16 cellular contexts compared by ENCODE assay signal in genomic region chr14:106681161-106681955, GRCh38.
DNase-seq lines count a peak whose midpoint lies in the region; ATAC-seq, FAIRE-seq and TF ChIP-seq lines count a peak whose summit lies in the region.
"Had no signal": no experiment of that assay in that cellular context is flagged by ENCODE, and none has a peak within 500 bp of the region (broad histone marks: within the 10 kb centered on the region; RNA-seq: fewer than 3 reads in every experiment).

No MANE protein-coding gene starts in this region.

- H4K20me1 ChIP-seq in DOHH2 (ENCODE audit: control insufficient read depth, insufficient read depth, low read depth, low read length) = no peaks in the 10 kb centered on the region

- no peak overlapping the region for H3K27ac ChIP-seq in DOHH2 (ENCODE audit: low read depth, low read length)
- H3K27ac ChIP-seq: body of pancreas, prostate gland had no signal

- FAIRE-seq in GM19239 (lab: Jason Lieb, UNC) = peak; percentile 18

- H3K27ac Mint-ChIP-seq in naive thymus-derived CD8-positive, alpha-beta T cell = no peak overlapping the region
- H3K27ac Mint-ChIP-seq: CD4-positive, alpha-beta memory T cell; IgD-negative memory B cell had no signal

- no peaks in the 10 kb centered on the region for H3K36me3 Mint-ChIP-seq in naive thymus-derived CD8-positive, alpha-beta T cell
- H3K36me3 Mint-ChIP-seq: CD4-positive, alpha-beta memory T cell; IgD-negative memory B cell had no signal

- peak; percentile 42 for TF ChIP-seq CTCF in DOHH2 (IDR thresholded peaks at IDR 0.05; ENCODE audit: low read depth, low read length, poor library complexity, severe bottlenecking)

- no peaks in the 10 kb centered on the region for H3K27me3 ChIP-seq in DOHH2 (ENCODE audit: control insufficient read depth, low read length)
- H3K27me3 ChIP-seq: body of pancreas had no signal

- no peaks in the 10 kb centered on the region for H3K9me2 ChIP-seq in DOHH2 (replicated peaks; ENCODE audit: control insufficient read depth, low read length)

- POLR2A ChIA-PET in naive thymus-derived CD8-positive, alpha-beta T cell (lab: Charles Lee) = no interaction called here

- H3K4me1 Mint-ChIP-seq in naive thymus-derived CD8-positive, alpha-beta T cell = no peaks in the 10 kb centered on the region
- H3K4me1 Mint-ChIP-seq: CD4-positive, alpha-beta memory T cell had no signal

- H3F3A ChIP-seq in DOHH2 (ENCODE audit: control insufficient read depth, insufficient read depth) = no peaks in the 10 kb centered on the region

- H3K4me3 Mint-ChIP-seq in naive thymus-derived CD8-positive, alpha-beta T cell = no peak overlapping the region
- H3K4me3 Mint-ChIP-seq: CD4-positive, alpha-beta memory T cell had no signal

- H3K79me2 ChIP-seq in DOHH2 (ENCODE audit: control insufficient read depth, low read length) = no peaks in the 10 kb centered on the region

- no peak overlapping the region for H3K4me3 ChIP-seq in DOHH2 (ENCODE audit: low read length)
- H3K4me3 ChIP-seq: body of pancreas, HAP-1, prostate gland had no signal

- no peak overlapping the region for H3K4me2 ChIP-seq in DOHH2 (ENCODE audit: low read length)

- no peaks in the 10 kb centered on the region for H3K36me3 ChIP-seq in DOHH2 (ENCODE audit: control insufficient read depth, low read length)
- H3K36me3 ChIP-seq: HAP-1, prostate gland had no signal

- DNase-seq in GM19239 (ENCODE audit: insufficient read length, low spot score) = no peak
- no peak for DNase-seq in naive thymus-derived CD8-positive, alpha-beta T cell
- DNase-seq in stimulated activated naive CD4-positive, alpha-beta T cell (lab: John Stamatoyannopoulos, UW) = no peak
- no peak for DNase-seq in superior temporal gyrus (ENCODE audit: extremely low spot score)
- DNase-seq: activated CD8-positive, alpha-beta memory T cell treated with anti-CD3 and anti-CD28 coated beads for 24 hours; body of pancreas; CD4-positive, alpha-beta memory T cell; left colon; NCI-H1694; Right ventricle myocardium superior had no signal

- peaks cover 6% of the 10 kb centered on the region; the same call in 1 of the 2 replicates for H3K9me3 ChIP-seq in DOHH2 (ENCODE audit: control insufficient read depth, insufficient read depth, low read length)
- H3K9me3 ChIP-seq: body of pancreas, HAP-1, prostate gland had no signal

- no peaks in the 10 kb centered on the region for H3K9me3 Mint-ChIP-seq in naive thymus-derived CD8-positive, alpha-beta T cell
- H3K9me3 Mint-ChIP-seq: CD4-positive, alpha-beta memory T cell had no signal

- peak; percentile 83 for ATAC-seq in SK-N-SH treated with all-trans-retinoic acid at 6 μM for 48 hours
- peak; percentile 56 to 72 for ATAC-seq in naive thymus-derived CD8-positive, alpha-beta T cell
- no peak for ATAC-seq in GM21737 (IDR thresholded peaks at IDR 0.05; ENCODE audit: unreplicated experiment)
- ATAC-seq: body of pancreas, left colon had no signal

- peaks cover 14% of the 10 kb centered on the region for H3K4me1 ChIP-seq in DOHH2 (ENCODE audit: control insufficient read depth, low read length)
- H3K4me1 ChIP-seq: body of pancreas, HAP-1, prostate gland had no signal

- peaks cover 3 to 32% (median 11%) of the 10 kb centered on the region in 5 donors for H3K27me3 Mint-ChIP-seq in naive thymus-derived CD8-positive, alpha-beta T cell

TF ChIP-seq in SK-N-SH treated with all-trans-retinoic acid at 6 μM for 48 hours, 23 proteins besides CTCF, POLR2A, EP300 and RAD21:
- TF ChIP-seq TSHZ2 (CRISPR knock-in tag; IDR thresholded peaks at IDR 0.05) (no peak), ZNF8 (CRISPR knock-in tag; IDR thresholded peaks at IDR 0.05) (no peak), ZC3H10 (CRISPR knock-in tag; IDR thresholded peaks at IDR 0.05) (no peak), RARB (CRISPR knock-in tag; IDR thresholded peaks at IDR 0.05) (no peak), ISL1 (CRISPR knock-in tag; IDR thresholded peaks at IDR 0.05) (no peak), TCF4 (CRISPR knock-in tag; IDR thresholded peaks at IDR 0.05; ENCODE audit: borderline replicate concordance) (no peak), SNAI2 (CRISPR knock-in tag; IDR thresholded peaks at IDR 0.05) (no peak), ARNTL (CRISPR knock-in tag; IDR thresholded peaks at IDR 0.05; ENCODE audit: borderline replicate concordance, low read depth) (no peak), ZFP30 (CRISPR knock-in tag; IDR thresholded peaks at IDR 0.05) (no peak), ESRRG (CRISPR knock-in tag; IDR thresholded peaks at IDR 0.05) (no peak), ZNF565 (CRISPR knock-in tag; conservative IDR thresholded peaks at IDR 0.05; ENCODE audit: low read depth) (no peak), GLIS3 (CRISPR knock-in tag; IDR thresholded peaks at IDR 0.05) (no peak), BACH2 (CRISPR knock-in tag; IDR thresholded peaks at IDR 0.05; ENCODE audit: borderline replicate concordance) (no peak), PPARA (CRISPR knock-in tag; IDR thresholded peaks at IDR 0.05; ENCODE audit: borderline replicate concordance) (no peak), CSDC2 (CRISPR knock-in tag; IDR thresholded peaks at IDR 0.05) (no peak), PATZ1 (CRISPR knock-in tag; IDR thresholded peaks at IDR 0.05; ENCODE audit: borderline replicate concordance) (no peak), ZFP3 (CRISPR knock-in tag; IDR thresholded peaks at IDR 0.05) (no peak), TOX (CRISPR knock-in tag; IDR thresholded peaks at IDR 0.05; ENCODE audit: borderline replicate concordance) (no peak), OSR1 (CRISPR knock-in tag; IDR thresholded peaks at IDR 0.05) (no peak)
- TF ChIP-seq, protein P1, sequence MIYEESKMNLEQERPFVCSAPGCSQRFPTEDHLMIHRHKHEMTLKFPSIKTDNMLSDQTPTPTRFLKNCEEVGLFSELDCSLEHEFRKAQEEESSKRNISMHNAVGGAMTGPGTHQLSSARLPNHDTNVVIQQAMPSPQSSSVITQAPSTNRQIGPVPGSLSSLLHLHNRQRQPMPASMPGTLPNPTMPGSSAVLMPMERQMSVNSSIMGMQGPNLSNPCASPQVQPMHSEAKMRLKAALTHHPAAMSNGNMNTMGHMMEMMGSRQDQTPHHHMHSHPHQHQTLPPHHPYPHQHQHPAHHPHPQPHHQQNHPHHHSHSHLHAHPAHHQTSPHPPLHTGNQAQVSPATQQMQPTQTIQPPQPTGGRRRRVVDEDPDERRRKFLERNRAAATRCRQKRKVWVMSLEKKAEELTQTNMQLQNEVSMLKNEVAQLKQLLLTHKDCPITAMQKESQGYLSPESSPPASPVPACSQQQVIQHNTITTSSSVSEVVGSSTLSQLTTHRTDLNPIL (CRISPR knock-in tag; IDR thresholded peaks at IDR 0.05; ENCODE audit: low read depth) = no peak
